In the genomic region with DNA sequence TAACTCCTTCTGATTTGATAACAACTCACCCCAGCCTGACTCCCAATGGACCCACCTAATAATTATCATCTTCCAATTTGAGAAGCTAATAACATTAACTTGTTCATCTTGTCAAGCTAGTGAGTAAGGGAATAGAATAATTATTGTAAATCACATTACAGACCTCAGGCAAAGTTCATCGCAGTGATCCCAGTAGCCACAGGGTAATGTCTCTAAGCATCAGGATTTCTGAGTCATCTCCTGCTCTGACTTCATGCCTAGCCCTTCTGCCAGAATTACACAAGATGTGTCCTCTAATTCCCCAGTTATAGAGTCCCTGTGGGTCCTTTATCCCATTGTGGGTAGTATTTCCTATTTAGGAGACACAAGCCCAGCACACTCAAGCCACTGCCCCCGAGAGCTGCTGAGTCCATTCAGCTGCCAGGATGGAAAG, we compare ENCODE assay signal across 12 cellular contexts.
DNase-seq lines count a peak whose midpoint lies in the region; ATAC-seq and TF ChIP-seq lines count a peak whose summit lies in the region.
"Had no signal": no experiment of that assay in that cellular context is flagged by ENCODE, and none has a peak within 500 bp of the region (broad histone marks: within the 10 kb centered on the region; RNA-seq: fewer than 3 reads in every experiment).

No MANE protein-coding gene starts in this region.

- H3K4me1 ChIP-seq in ascending aorta (peaks cover 7 to 36% of the 10 kb centered on the region in 2 donors), heart right ventricle (no peaks in the 10 kb centered on the region)

- no peak overlapping the region for H3K4me3 ChIP-seq in ascending aorta
- no peak overlapping the region for H3K4me3 ChIP-seq in heart right ventricle

- H3K36me3 ChIP-seq in ascending aorta (no peaks in the 10 kb centered on the region), heart right ventricle (no peaks in the 10 kb centered on the region)

- no peak for TF ChIP-seq CTCF in ascending aorta (IDR thresholded peaks at IDR 0.05)
- TF ChIP-seq CTCF in heart right ventricle (IDR thresholded peaks at IDR 0.05) = no peak

- H3K27me3 ChIP-seq in ascending aorta = no peaks in the 10 kb centered on the region
- peaks cover 0 to 2% (median 0%) of the 10 kb centered on the region in 7 donors for H3K27me3 ChIP-seq in heart right ventricle

- H3K9me3 ChIP-seq in ascending aorta (no peaks in the 10 kb centered on the region), heart right ventricle (no peaks in the 10 kb centered on the region)

- 76 to 78% methylated on average over 2 of the region's 2 CpGs for WGBS in heart right ventricle, 2 donors

- intact Hi-C loops in ascending aorta (cut with DNase I) = loop anchor here (5.0 kb wide), 1 partner anchor 62 kb away; no protein-coding TSS in a partner anchor
- intact Hi-C loops in heart right ventricle (cut with DNase I) = no loop called here

- DNase-seq in A172 (ENCODE audit: low spot score) (peak; percentile 79), HS-27A (ENCODE audit: low read depth) (peak; percentile 15), ascending aorta (ENCODE audit: low spot score in 2 of 2) (peak in 1 of 2 donors; percentile 81), hepatic stellate cell (ENCODE audit: low spot score) (peak; percentile 26), heart right ventricle (no peak), NCI-H524 treated with DMSO at 0.1 percent for 48 hours (lab: John Stamatoyannopoulos, UW) (no peak), NCI-H146 treated with DMSO at 0.1 percent for 48 hours (lab: John Stamatoyannopoulos, UW; ENCODE audit: unreplicated experiment) (no peak), iPS-NIHi11 (ENCODE audit: low spot score) (no peak)
- DNase-seq: activated CD8-positive, alpha-beta memory T cell treated with anti-CD3 and anti-CD28 coated beads, Interleukin-2, amount 10 ng/mL, durations not matched to agents 7 days and 5 days; Karpas-422; midbrain had no signal

- ATAC-seq in heart right ventricle = no peak
- ATAC-seq: activated CD8-positive, alpha-beta memory T cell treated with anti-CD3 and anti-CD28 coated beads, Interleukin-2, amount 10 ng/mL, durations not matched to agents 7 days and 5 days; HCT116 had no signal

- peak overlapping the region; percentile 74 to 82 for H3K27ac ChIP-seq in ascending aorta
- no peak overlapping the region for H3K27ac ChIP-seq in heart right ventricle

Comparison
In these comparisons a context has a peak if more than half of its experiments do, and no peak if none do; other contexts are left out.
1. DNase-seq: peak in A172 (single experiment), HS-27A (single experiment) and hepatic stellate cell (single experiment); none in heart right ventricle (0 of 2), NCI-H524 treated with DMSO at 0.1 percent for 48 hours (single experiment), NCI-H146 treated with DMSO at 0.1 percent for 48 hours (single experiment) and iPS-NIHi11 (single experiment).
2. H3K27ac ChIP-seq: peak in ascending aorta (2 of 2); none in heart right ventricle (0 of 10).